In genomic region chr6:154410619-154411044, GRCh38 we compare ENCODE assay signal across 8 cellular contexts. TPM values are rescaled to one million over a fixed set of nuclear protein-coding genes. Genes with fewer than 3 reads are reported as not detected.
DNase-seq lines count a peak whose midpoint lies in the region; ATAC-seq and TF ChIP-seq lines count a peak whose summit lies in the region.

No MANE protein-coding gene starts in this region.

- H3K9me3 Mint-ChIP-seq in activated CD8-positive, alpha-beta memory T cell treated with anti-CD3 and anti-CD28 coated beads, Interleukin-2, amount 10 ng/mL, durations not matched to agents 7 days and 5 days (ENCODE audit: low read depth): no peaks in the 10 kb centered on the region

- H3K27me3 Mint-ChIP-seq in activated CD8-positive, alpha-beta memory T cell treated with anti-CD3 and anti-CD28 coated beads, Interleukin-2, amount 10 ng/mL, durations not matched to agents 7 days and 5 days: peaks cover 17% of the 10 kb centered on the region

- H3K27me3 ChIP-seq in right lobe of liver (no peaks in the 10 kb centered on the region), thoracic aorta (replicated peaks; ENCODE audit: insufficient read depth) (no peaks in the 10 kb centered on the region), colonic mucosa (no peaks in the 10 kb centered on the region)

- no peak for TF ChIP-seq POLR2A in right lobe of liver (IDR thresholded peaks at IDR 0.05)

- intact Hi-C loops in right lobe of liver (cut with DNase I): no loop called here
- intact Hi-C loops in colonic mucosa (cut with DNase I): no loop called here

- no peaks in the 10 kb centered on the region for H3K9me3 ChIP-seq in right lobe of liver
- no peaks in the 10 kb centered on the region for H3K9me3 ChIP-seq in thoracic aorta
- H3K9me3 ChIP-seq in colonic mucosa: no peaks in the 10 kb centered on the region

- no peaks in the 10 kb centered on the region for H3K36me3 Mint-ChIP-seq in activated CD8-positive, alpha-beta memory T cell treated with anti-CD3 and anti-CD28 coated beads, Interleukin-2, amount 10 ng/mL, durations not matched to agents 7 days and 5 days

- H3K27ac Mint-ChIP-seq in activated CD8-positive, alpha-beta memory T cell treated with anti-CD3 and anti-CD28 coated beads, Interleukin-2, amount 10 ng/mL, durations not matched to agents 7 days and 5 days: no peak overlapping the region

- H3K27ac ChIP-seq in caudate nucleus (ENCODE audit: low read depth, low read length) (peak overlapping the region; percentile 77), right lobe of liver (no peak overlapping the region), thoracic aorta (peak overlapping the region; percentile 89 to 98), colonic mucosa (no peak overlapping the region)

- WGBS in right lobe of liver (ENCODE audit: insufficient coverage, low coverage, low lambda C conversion rate, missing lambda C conversion rate): 73% methylated on average over 3 of the region's 7 CpGs

- peak; percentile 41 for DNase-seq in activated CD8-positive, alpha-beta memory T cell treated with anti-CD3 and anti-CD28 coated beads, Interleukin-2, amount 10 ng/mL, durations not matched to agents 7 days and 5 days
- no peak for DNase-seq in activated CD8-positive, alpha-beta memory T cell treated with anti-CD3 and anti-CD28 coated beads, Interleukin-2, amount 50 U/mL, for 4 hours
- DNase-seq in NCI-H2029 treated with DMSO at 0.1 percent for 48 hours (lab: John Stamatoyannopoulos, UW): peak; percentile 50
- DNase-seq in caudate nucleus (lab: John Stamatoyannopoulos, UW): peak in 7 of 61 donors; percentile 8 to 24 (median 15)
- DNase-seq in right lobe of liver: no peak
- peak; percentile 40 for DNase-seq in thoracic aorta (ENCODE audit: low spot score)
- no peak for DNase-seq in colonic mucosa

- peak; percentile 69 for ATAC-seq in activated CD8-positive, alpha-beta memory T cell treated with anti-CD3 and anti-CD28 coated beads, Interleukin-2, amount 10 ng/mL, durations not matched to agents 7 days and 5 days
- peak; percentile 12 to 64 (median 15) for ATAC-seq in right lobe of liver
- ATAC-seq in thoracic aorta (ENCODE audit: insufficient number of reproducible peaks, low FRiP score, low read depth): peak; percentile 97
- ATAC-seq in GM18909 (IDR thresholded peaks at IDR 0.05; ENCODE audit: poor library complexity, unreplicated experiment): no peak

- peaks cover 6% of the 10 kb centered on the region for H3K4me1 Mint-ChIP-seq in activated CD8-positive, alpha-beta memory T cell treated with anti-CD3 and anti-CD28 coated beads, Interleukin-2, amount 10 ng/mL, durations not matched to agents 7 days and 5 days

- no peak overlapping the region for H3K4me3 ChIP-seq in right lobe of liver
- H3K4me3 ChIP-seq in thoracic aorta: peak overlapping the region; percentile 49
- H3K4me3 ChIP-seq in colonic mucosa: no peak overlapping the region

- no peak overlapping the region for H3K4me3 Mint-ChIP-seq in activated CD8-positive, alpha-beta memory T cell treated with anti-CD3 and anti-CD28 coated beads, Interleukin-2, amount 10 ng/mL, durations not matched to agents 7 days and 5 days

- no peak overlapping the region for H3K9ac ChIP-seq in colonic mucosa (ENCODE audit: low read depth in 2 of 2, low read length in 2 of 2)

- H3K36me3 ChIP-seq in right lobe of liver (peaks cover 0 to 77% (median 35%) of the 10 kb centered on the region in 4 donors), thoracic aorta (peaks cover 8% of the 10 kb centered on the region), colonic mucosa (no peaks in the 10 kb centered on the region)

- TF ChIP-seq CTCF in right lobe of liver (IDR thresholded peaks at IDR 0.05) (no peak), thoracic aorta (IDR thresholded peaks at IDR 0.05) (no peak), colonic mucosa (IDR thresholded peaks at IDR 0.05) (no peak)

- H3K4me1 ChIP-seq in right lobe of liver (no peaks in the 10 kb centered on the region), thoracic aorta (ENCODE audit: control insufficient read depth in 1 of 2, low read depth in 2 of 2) (peaks cover 32 to 44% of the 10 kb centered on the region in 2 donors), colonic mucosa (no peaks in the 10 kb centered on the region)

- CTCF ChIA-PET in activated CD8-positive, alpha-beta memory T cell treated with anti-CD3 and anti-CD28 coated beads, Interleukin-2, amount 10 ng/mL, durations not matched to agents 7 days and 5 days (lab: Charles Lee): no interaction called here

RNA-seq across cellular contexts. Expression of gene IPCEF1, which starts 54.0 kb away (rescaled TPM):
- total RNA-seq in activated CD8-positive, alpha-beta memory T cell treated with anti-CD3 and anti-CD28 coated beads, Interleukin-2, amount 10 ng/mL, durations not matched to agents 7 days and 5 days: 10 to 100 TPM; 17.3 to 18.8 TPM
- total RNA-seq in right lobe of liver (1 to 10 TPM in 5 of 6 experiments, under 1 TPM in 1; 0.90 to 3.0 (median 1.4) TPM), thoracic aorta (1 to 10 TPM; 2.8 to 3.8 TPM), colonic mucosa (1 to 10 TPM in 1 of 2 donors, under 1 TPM in 1; 0.90 to 1.2 TPM)

Comparison
In these comparisons a context has a peak if more than half of its experiments do, and no peak if none do; other contexts are left out.
1. DNase-seq: peak in activated CD8-positive, alpha-beta memory T cell treated with anti-CD3 and anti-CD28 coated beads, Interleukin-2, amount 10 ng/mL, durations not matched to agents 7 days and 5 days (single experiment), NCI-H2029 treated with DMSO at 0.1 percent for 48 hours (single experiment) and thoracic aorta (single experiment); none in activated CD8-positive, alpha-beta memory T cell treated with anti-CD3 and anti-CD28 coated beads, Interleukin-2, amount 50 U/mL, for 4 hours (single experiment), right lobe of liver (0 of 3) and colonic mucosa (single experiment).
2. H3K27ac ChIP-seq: peak in caudate nucleus (single experiment) and thoracic aorta (2 of 2); none in right lobe of liver (0 of 3) and colonic mucosa (single experiment).